ENCODE assay signal across 9 cellular contexts in genomic region chr10:2137549-2138174, GRCh38.
DNase-seq lines count a peak whose midpoint lies in the region; ATAC-seq, FAIRE-seq and TF ChIP-seq lines count a peak whose summit lies in the region.
"Had no signal": no experiment of that assay in that cellular context is flagged by ENCODE, and none has a peak within 500 bp of the region (broad histone marks: within the 10 kb centered on the region; RNA-seq: fewer than 3 reads in every experiment).

No MANE protein-coding gene starts in this region.

- H3K4me3 ChIP-seq in hepatocyte = no peak overlapping the region

- H3K4me1 ChIP-seq in hepatocyte (ENCODE audit: insufficient read depth) = no peaks in the 10 kb centered on the region

- no peaks in the 10 kb centered on the region for H3K9me3 ChIP-seq in hepatocyte (ENCODE audit: low read depth)

- DNase-seq in COLO668 (lab: John Stamatoyannopoulos, UW; ENCODE audit: unreplicated experiment) = peak; percentile 25
- DNase-seq in NCI-H2029 treated with DMSO at 0.1 percent for 48 hours (lab: John Stamatoyannopoulos, UW) = peak; percentile 0
- peak; percentile 49 for DNase-seq in hepatocyte (ENCODE audit: low spot score)
- DNase-seq in GM12891 (ENCODE audit: insufficient read length, low spot score) = no peak
- DNase-seq in NK-92 treated with Interleukin-12 subunit alpha and Interleukin-12 subunit beta, amount 100 ng/mL, for 24 hours (lab: John Stamatoyannopoulos, UW) = no peak
- DNase-seq in inferior parietal cortex (ENCODE audit: extremely low spot score) = no peak
- no peak for DNase-seq in left cardiac atrium
- DNase-seq: NCI-H146 had no signal

- no peaks in the 10 kb centered on the region for H4K20me1 ChIP-seq in hepatocyte (ENCODE audit: insufficient read depth, poor library complexity, severe bottlenecking)

- no peaks in the 10 kb centered on the region for H3K36me3 ChIP-seq in hepatocyte (replicated peaks; ENCODE audit: insufficient read depth, low read depth)

- peak; percentile 41 for TF ChIP-seq CTCF in hepatocyte (IDR thresholded peaks at IDR 0.05; ENCODE audit: poor library complexity)

- H3K27ac ChIP-seq in hepatocyte = no peak overlapping the region

- no peak for TF ChIP-seq POLR2A in GM12891 (IDR thresholded peaks at IDR 0.05; ENCODE audit: low read depth, low read length)

- no peaks in the 10 kb centered on the region for H3K79me2 ChIP-seq in hepatocyte

- 94% methylated on average over 4 of the region's 4 CpGs for WGBS in hepatocyte (ENCODE audit: low lambda C conversion rate, missing lambda C conversion rate)

- H2AFZ ChIP-seq in hepatocyte = no peak overlapping the region

- no peaks in the 10 kb centered on the region for H3K9me2 ChIP-seq in hepatocyte (replicated peaks; ENCODE audit: insufficient read depth)

- H3K4me2 ChIP-seq in hepatocyte = no peak overlapping the region

- ATAC-seq in GM18868 (IDR thresholded peaks at IDR 0.05; ENCODE audit: unreplicated experiment) = peak; percentile 45
- no peak for ATAC-seq in left cardiac atrium

- H3K27me3 ChIP-seq in hepatocyte = no peaks in the 10 kb centered on the region

- no peak for FAIRE-seq in GM12891 (lab: Jason Lieb, UNC)

- intact Hi-C loops in left cardiac atrium (cut with DNase I) = no loop called here

TF ChIP-seq in GM12891, 5 proteins besides CTCF, POLR2A, EP300 and RAD21:
- TF ChIP-seq POU2F2 (IDR thresholded peaks at IDR 0.05; ENCODE audit: low read depth, low read length) (no peak), TAF1 (IDR thresholded peaks at IDR 0.05; ENCODE audit: low read depth, low read length) (no peak), SPI1 (IDR thresholded peaks at IDR 0.05; ENCODE audit: low read depth, low read length) (no peak), PAX5 (IDR thresholded peaks at IDR 0.05; ENCODE audit: insufficient read depth, low read length, severe bottlenecking) (no peak), POLR2AphosphoS5 (IDR thresholded peaks at IDR 0.05; ENCODE audit: low read depth, low read length) (no peak)

Comparison
In these comparisons a context has a peak if more than half of its experiments do, and no peak if none do; other contexts are left out.
1. DNase-seq: peak in COLO668 (single experiment), NCI-H2029 treated with DMSO at 0.1 percent for 48 hours (single experiment) and hepatocyte (single experiment); none in GM12891 (single experiment), NK-92 treated with Interleukin-12 subunit alpha and Interleukin-12 subunit beta, amount 100 ng/mL, for 24 hours (single experiment), inferior parietal cortex (single experiment) and left cardiac atrium (single experiment).